Comparison of ENCODE assay signal across 25 cellular contexts in genomic region chr2:29160184-29160583, GRCh38. TPM values are rescaled to one million over a fixed set of nuclear protein-coding genes. Genes with fewer than 3 reads are reported as not detected.
DNase-seq lines count a peak whose midpoint lies in the region; ATAC-seq, FAIRE-seq and TF ChIP-seq lines count a peak whose summit lies in the region.
"Had no signal": no experiment of that assay in that cellular context is flagged by ENCODE, and none has a peak within 500 bp of the region (broad histone marks: within the 10 kb centered on the region; RNA-seq: fewer than 3 reads in every experiment).

No MANE protein-coding gene starts in this region.

- H3K27ac Mint-ChIP-seq in Calu3 (ENCODE audit: unreplicated experiment) = peak overlapping the region; percentile 60
- H3K27ac Mint-ChIP-seq in progenitor cell of endocrine pancreas = peak overlapping the region; percentile 86
- H3K27ac Mint-ChIP-seq: B cell; CD4-positive, CD25-positive, alpha-beta regulatory T cell; CD8-positive, alpha-beta T cell had no signal

- no peak overlapping the region for H3K4me3 ChIP-seq in H1 (ENCODE audit: extremely low read depth in 1 of 4, insufficient read depth in 2 of 4, low read depth in 3 of 4, low read length in 4 of 4)
- H3K4me3 ChIP-seq: BLaER1, GM12878, GM23248 had no signal

- POLR2A ChIA-PET in H1 (lab: Charles Lee; ENCODE audit: partially characterized antibody) = no interaction called here

- H4K91ac ChIP-seq in H1 (replicated peaks; ENCODE audit: insufficient read length, low read length) = no peak overlapping the region

- H3K9me3 Mint-ChIP-seq in Calu3 (ENCODE audit: low read depth, unreplicated experiment) (no peaks in the 10 kb centered on the region), progenitor cell of endocrine pancreas (ENCODE audit: low read depth) (no peaks in the 10 kb centered on the region)
- H3K9me3 Mint-ChIP-seq: CD4-positive, CD25-positive, alpha-beta regulatory T cell; CD8-positive, alpha-beta T cell had no signal

- no peaks in the 10 kb centered on the region for H4K20me1 ChIP-seq in H1 (replicated peaks in 1 of 2; ENCODE audit: control insufficient read depth in 1 of 2, insufficient read depth in 2 of 2, low read length in 2 of 2)
- H4K20me1 ChIP-seq: BLaER1 had no signal

- intact Hi-C loops in Calu3 (cut with micrococcal nuclease; ENCODE audit: unreplicated experiment) = no loop called here

- H2BK5ac ChIP-seq in H1 (ENCODE audit: low read depth, low read length) = no peak overlapping the region

- TF ChIP-seq POLR2A in H54 (IDR thresholded peaks at IDR 0.05; ENCODE audit: low read depth, low read length) = no peak
- no peak for TF ChIP-seq POLR2A in H1 (IDR thresholded peaks at IDR 0.05; ENCODE audit: control extremely low read depth in 1 of 2, low read depth in 2 of 2, low read length in 2 of 2)

- CTCF ChIA-PET in Calu3 (lab: Charles Lee) = no interaction called here
- CTCF ChIA-PET in H1 (lab: Charles Lee; ENCODE audit: partially characterized antibody) = no interaction called here

- H2BK15ac ChIP-seq in H1 (ENCODE audit: low read length) = no peak overlapping the region

- DNase-seq in Calu3 (no peak), H54 (ENCODE audit: insufficient read length, low spot score) (no peak), H1 (ENCODE audit: low read depth in 1 of 2, low spot score in 2 of 2) (no peak), progenitor cell of endocrine pancreas (ENCODE audit: low spot score, unreplicated experiment) (no peak), NCI-H1105 (lab: John Stamatoyannopoulos, UW) (no peak), NCI-H2196 (lab: John Stamatoyannopoulos, UW; ENCODE audit: unreplicated experiment) (no peak), NCI-H1092 (lab: John Stamatoyannopoulos, UW) (no peak)
- DNase-seq: Caco-2; CD4-positive, CD25-positive, alpha-beta regulatory T cell; CD8-positive, alpha-beta T cell; DMS 273 treated with DMSO at 0.1 percent for 48 hours; DMS79; EL; GDM1; GM23248; H7 had no signal

- BruUV-seq in Calu3 (replicated peaks; lab: Mats Ljungman, UMichigan) = no TSS peak

- TF ChIP-seq EP300 in H1 (IDR thresholded peaks at IDR 0.05; ENCODE audit: borderline replicate concordance in 1 of 2, low read depth in 2 of 2, low read length in 2 of 2) = no peak

- H2BK20ac ChIP-seq in H1 (ENCODE audit: low read length) = no peak overlapping the region

- H3K56ac ChIP-seq in H1 (replicated peaks; ENCODE audit: insufficient read length, low read depth, low read length) = no peak overlapping the region

- H3K14ac ChIP-seq in H1 (ENCODE audit: insufficient read length) = no peak overlapping the region

- ATAC-seq in GM18870 (IDR thresholded peaks at IDR 0.05; ENCODE audit: unreplicated experiment) = no peak
- ATAC-seq: CD8-positive, alpha-beta T cell; GM12878; HCT116 had no signal

- no peak overlapping the region for H2BK12ac ChIP-seq in H1 (ENCODE audit: low read depth, low read length)

- H3K4me1 Mint-ChIP-seq in Calu3 (ENCODE audit: low read depth, unreplicated experiment) (peaks cover 14% of the 10 kb centered on the region), progenitor cell of endocrine pancreas (ENCODE audit: low read depth) (peaks cover under 1% of the 10 kb centered on the region)

- H2AK5ac ChIP-seq in H1 (ENCODE audit: low read depth, low read length) = no peak overlapping the region

- no peak overlapping the region for H3K18ac ChIP-seq in H1 (ENCODE audit: extremely low read depth, low read length)

- no peaks in the 10 kb centered on the region for H3K79me1 ChIP-seq in H1 (ENCODE audit: low read depth, low read length)

- no peaks in the 10 kb centered on the region for H3K27me3 ChIP-seq in H1 (replicated peaks in 1 of 4; ENCODE audit: control insufficient read depth in 3 of 4, extremely low read depth in 1 of 4, insufficient read depth in 3 of 4, low read length in 3 of 4)
- H3K27me3 ChIP-seq: BLaER1 had no signal

- H3K27me3 Mint-ChIP-seq in Calu3 (ENCODE audit: unreplicated experiment) (no peaks in the 10 kb centered on the region), progenitor cell of endocrine pancreas (no peaks in the 10 kb centered on the region)
- H3K27me3 Mint-ChIP-seq: B cell; CD4-positive, CD25-positive, alpha-beta regulatory T cell had no signal

- no peak overlapping the region for H3K4ac ChIP-seq in H1 (replicated peaks; ENCODE audit: insufficient read length, low read depth, low read length)

- H3K36me3 Mint-ChIP-seq in Calu3 (ENCODE audit: insufficient read depth, unreplicated experiment) (peaks cover 88% of the 10 kb centered on the region), progenitor cell of endocrine pancreas (ENCODE audit: insufficient read depth) (peaks cover 7% of the 10 kb centered on the region)

- no peak overlapping the region for H2BK120ac ChIP-seq in H1 (replicated peaks; ENCODE audit: low read depth, low read length)

- no peaks in the 10 kb centered on the region for H3K36me3 ChIP-seq in H1 (ENCODE audit: control insufficient read depth in 2 of 4, insufficient read depth in 4 of 4, low read length in 3 of 4)
- H3K36me3 ChIP-seq: BLaER1 had no signal

- peak; percentile 15 for FAIRE-seq in H54 (lab: Jason Lieb, UNC)
- no peak for FAIRE-seq in H1 (lab: Jason Lieb, UNC)
- FAIRE-seq: A204.1, D721Med, GM12878 had no signal

- no peaks in the 10 kb centered on the region for H3K9me3 ChIP-seq in H1 (ENCODE audit: insufficient read depth in 2 of 2, low read depth in 1 of 2, low read length in 1 of 2)
- H3K9me3 ChIP-seq: BLaER1, Caco-2 had no signal

- H3K4me1 ChIP-seq in H1 (replicated peaks in 1 of 4; ENCODE audit: control insufficient read depth in 3 of 4, insufficient read depth in 4 of 4, low read length in 3 of 4) = peaks cover 0 to 2% (median under 1%) of the 10 kb centered on the region in 4 experiments; a peak in 2 of 7 replicates
- H3K4me1 ChIP-seq: Caco-2 had no signal

- no peak overlapping the region; the same call in 1 of the 2 replicates for H3K27ac ChIP-seq in H1 (ENCODE audit: low read depth, low read length)
- H3K27ac ChIP-seq: 22Rv1, BLaER1, C4-2B, GM23248 had no signal

- peak overlapping the region; percentile 14 for H2AFZ ChIP-seq in H1 (ENCODE audit: low read length)
- H2AFZ ChIP-seq: GM23248 had no signal

- H3K79me2 ChIP-seq in H1 (ENCODE audit: control insufficient read depth in 1 of 2, insufficient read depth in 2 of 2, low read length in 2 of 2) = no peaks in the 10 kb centered on the region

- H3K23ac ChIP-seq in H1 (ENCODE audit: insufficient read length) = no peak overlapping the region

- no peak overlapping the region for H4K5ac ChIP-seq in H1 (ENCODE audit: insufficient read length, low read depth, low read length)

- H3K23me2 ChIP-seq in H1 (ENCODE audit: low read depth, low read length) = no peaks in the 10 kb centered on the region

- H3K4me3 Mint-ChIP-seq in Calu3 (ENCODE audit: low read depth, unreplicated experiment) = no peak overlapping the region
- no peak overlapping the region for H3K4me3 Mint-ChIP-seq in progenitor cell of endocrine pancreas (ENCODE audit: low read depth)
- H3K4me3 Mint-ChIP-seq: B cell; CD4-positive, CD25-positive, alpha-beta regulatory T cell; CD8-positive, alpha-beta T cell had no signal

- no peak for TF ChIP-seq RAD21 in H1 (IDR thresholded peaks at IDR 0.05 in 1 of 2, conservative IDR thresholded peaks at IDR 0.05 in 1 of 2; ENCODE audit: low read depth in 2 of 2, low read length in 2 of 2)

- TF ChIP-seq CTCF in Calu3 (IDR thresholded peaks at IDR 0.05; ENCODE audit: unreplicated experiment) (no peak), H1 (IDR thresholded peaks at IDR 0.05; ENCODE audit: control extremely low read depth in 1 of 3, insufficient read depth in 1 of 3, low read depth in 1 of 3, low read length in 3 of 3) (no peak), progenitor cell of endocrine pancreas (IDR thresholded peaks at IDR 0.05; ENCODE audit: unreplicated experiment) (no peak)

- no peak overlapping the region for H4K8ac ChIP-seq in H1 (ENCODE audit: extremely low read depth, insufficient read depth, low read length)

- WGBS in H1 (ENCODE audit: extremely low coverage in 1 of 2, insufficient coverage in 1 of 2, insufficient read length in 1 of 2, insufficient replicate concordance in 2 of 2, low coverage in 1 of 2, low lambda C conversion rate in 2 of 2, missing lambda C conversion rate in 1 of 2), 2 experiments = 62% methylated on average over 5 of the region's 5 CpGs; no CpG with 5 or more reads in 1 of the 2 experiments

- H3K4me2 ChIP-seq in H1 (ENCODE audit: insufficient read depth in 1 of 2, low read depth in 2 of 2, low read length in 2 of 2) = no peak overlapping the region; a peak in 1 of 4 replicates
- H3K4me2 ChIP-seq: BLaER1 had no signal

- no peak overlapping the region for H3K9ac ChIP-seq in H1 (replicated peaks in 1 of 4; ENCODE audit: extremely low read depth in 1 of 4, low read depth in 3 of 4, low read length in 3 of 4)
- H3K9ac ChIP-seq: BLaER1, GM23248 had no signal

TF ChIP-seq in H1, 55 proteins besides CTCF, POLR2A, EP300 and RAD21:
- no peak for TF ChIP-seq SAP30 (IDR thresholded peaks at IDR 0.05; ENCODE audit: insufficient read depth, insufficient replicate concordance, low read length)
- no peak for TF ChIP-seq HDAC6 (IDR thresholded peaks at IDR 0.05; ENCODE audit: low read depth, low read length)

RNA-seq across cellular contexts. Expression of gene CLIP4, which starts 45.0 kb away (rescaled TPM):
- 136 and 184 TPM in 2 replicates for total RNA-seq in Calu3 (2022)
- total RNA-seq in H1 (2021; fragmentation: NEBNext Ultra II Directional; extraction: Animal tissue kit (Norgen Biotek cat#: 25700)) = 0.09 TPM in 1 of 2 replicates, not detected in the other
- 0.02 and 0.08 TPM in 2 replicates for polyA plus RNA-seq in H1 (2011; rRNA removed)
- 0.05 TPM for polyA plus RNA-seq in H1 (2011; cell fraction: cytosol; rRNA removed)
- polyA plus RNA-seq in H1 (2011; cell fraction: nucleus; rRNA removed) = 0.26 TPM
- 0.05 to 0.37 TPM (median 0.16 TPM) in 4 replicates for polyA plus RNA-seq in H1 (2012, experiment 1 of 2)
- 0.09 TPM for polyA plus RNA-seq in H1 (2012, experiment 2 of 2)
- 0.08 TPM for polyA plus RNA-seq in H1 (2013, experiment 1 of 2)
- polyA plus RNA-seq in H1 (2013, experiment 2 of 2) = 0.09 TPM
- 0.16 and 0.17 TPM in 2 replicates for polyA minus RNA-seq in H1 (2011; rRNA and poly(A)+ RNA removed)
- not detected for polyA minus RNA-seq in H1 (2011; cell fraction: cytosol; rRNA and poly(A)+ RNA removed)
- 0.70 TPM for polyA minus RNA-seq in H1 (2011; cell fraction: nucleus; rRNA and poly(A)+ RNA removed)
- total RNA-seq in progenitor cell of endocrine pancreas = 13.7 and 16.0 TPM in 2 replicates

Comparison
In these comparisons a context has a peak if more than half of its experiments do, and no peak if none do; other contexts are left out.
1. RNA of gene CLIP4, which starts 45.0 kb away (total RNA-seq): 136 to 184 TPM in Calu3 and 13.7 to 16.0 TPM in progenitor cell of endocrine pancreas; 0.09 TPM in H1; every median in the first group is over 10 times any median in the second.